ENCODE assay signal across 8 cellular contexts in the genomic region with DNA sequence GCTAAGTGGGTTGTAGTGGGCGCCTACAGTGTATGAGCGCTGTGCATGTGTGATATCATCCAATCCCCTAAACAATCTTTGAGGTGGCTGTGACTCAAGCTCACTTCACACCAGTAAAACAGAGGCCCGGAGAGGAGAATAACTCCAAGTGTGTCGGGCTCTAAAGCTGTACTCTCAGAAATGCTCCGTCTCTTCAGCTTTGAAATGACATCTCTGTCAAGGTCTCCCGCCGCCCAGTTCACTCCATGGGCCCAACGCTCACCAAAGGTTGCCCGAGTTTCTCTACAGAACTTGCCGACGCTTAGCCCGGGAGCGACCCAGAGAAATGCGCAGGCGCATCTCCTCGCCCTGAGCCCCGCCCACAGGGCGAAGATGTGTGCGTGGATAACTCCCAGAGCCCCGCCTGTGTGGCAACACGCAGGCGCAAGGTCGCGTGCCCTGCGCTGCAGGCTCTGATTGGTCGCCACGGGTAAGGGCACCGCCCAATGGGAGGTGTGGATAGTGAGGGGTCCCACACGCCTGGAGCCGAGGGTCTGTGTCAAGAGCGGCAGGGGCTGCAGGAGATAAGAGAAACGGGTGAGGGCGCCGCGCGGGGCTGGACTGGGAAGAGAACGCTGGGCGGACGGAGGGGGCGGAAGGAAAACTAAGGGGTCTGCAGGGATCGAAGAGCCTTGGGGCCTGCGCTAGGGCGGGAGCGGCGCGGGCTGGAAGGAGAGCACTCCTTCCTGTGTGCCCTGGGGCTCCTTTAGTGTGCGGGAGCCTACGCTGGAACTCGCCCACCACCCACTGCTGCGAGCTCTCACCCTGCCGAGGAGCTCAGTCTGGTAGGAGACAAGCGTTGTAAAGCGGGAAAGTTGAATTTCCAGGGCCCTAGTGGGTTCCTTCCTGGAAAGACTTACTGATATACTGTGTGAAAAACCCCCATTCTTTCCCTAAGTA. TPM values are rescaled to one million over a fixed set of nuclear protein-coding genes. Genes with fewer than 3 reads are reported as not detected.
A peak's percentile ranks its signal among the peaks of the same experiment; 100 is the strongest.
DNase-seq lines count a peak whose midpoint lies in the region; ATAC-seq and TF ChIP-seq lines count a peak whose summit lies in the region.

A gene with protein sequence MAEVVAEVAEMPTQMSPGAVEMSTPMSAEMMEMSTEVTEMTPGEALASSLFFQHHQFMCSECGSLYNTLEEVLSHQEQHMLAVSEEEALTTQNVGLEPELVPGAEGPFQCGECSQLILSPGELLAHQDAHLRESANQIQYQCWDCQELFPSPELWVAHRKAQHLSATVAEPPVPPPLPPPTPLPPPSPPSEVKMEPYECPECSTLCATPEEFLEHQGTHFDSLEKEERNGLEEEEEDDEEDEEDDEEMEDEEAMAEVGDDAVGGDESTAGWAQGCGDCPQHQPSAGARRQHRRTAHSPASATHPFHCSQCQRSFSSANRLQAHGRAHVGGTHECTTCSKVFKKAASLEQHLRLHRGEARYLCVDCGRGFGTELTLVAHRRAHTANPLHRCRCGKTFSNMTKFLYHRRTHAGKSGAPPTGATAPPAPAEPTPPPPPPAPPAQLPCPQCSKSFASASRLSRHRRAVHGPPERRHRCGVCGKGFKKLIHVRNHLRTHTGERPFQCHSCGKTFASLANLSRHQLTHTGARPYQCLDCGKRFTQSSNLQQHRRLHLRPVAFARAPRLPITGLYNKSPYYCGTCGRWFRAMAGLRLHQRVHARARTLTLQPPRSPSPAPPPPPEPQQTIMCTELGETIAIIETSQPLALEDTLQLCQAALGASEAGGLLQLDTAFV (plus strand): TSS at position 501 of the 939 bp plus-strand sequence. CDS start 4,092 bp downstream, outside the sequence.

- H3K4me3 Mint-ChIP-seq in activated CD4-positive, alpha-beta T cell treated with anti-CD3 and anti-CD28 coated beads, Interleukin-2, amount 10 ng/mL, durations not matched to agents 24 days and 14 days = peak within 1 kb of the TSS; percentile 96

- peak within 1 kb of the TSS; percentile 14 to 87 (median 78); a peak in 21 of 22 replicates for H3K27ac ChIP-seq in BLaER1 treated with 17β-estradiol and CSF1 and Interleukin-3, amounts not matched to agents 10 nM and 100 nM
- H3K27ac ChIP-seq in coronary artery = peak within 1 kb of the TSS; percentile 77 to 89

- H3K27ac Mint-ChIP-seq in activated CD4-positive, alpha-beta T cell treated with anti-CD3 and anti-CD28 coated beads, Interleukin-2, amount 10 ng/mL, durations not matched to agents 24 days and 14 days = peak within 1 kb of the TSS; percentile 94

- H3K4me1 Mint-ChIP-seq in activated CD4-positive, alpha-beta T cell treated with anti-CD3 and anti-CD28 coated beads, Interleukin-2, amount 10 ng/mL, durations not matched to agents 24 days and 14 days = peaks cover 50% of the 10 kb centered on the region

- no peaks in the 10 kb centered on the region for H3K9me3 Mint-ChIP-seq in activated CD4-positive, alpha-beta T cell treated with anti-CD3 and anti-CD28 coated beads, Interleukin-2, amount 10 ng/mL, durations not matched to agents 24 days and 14 days

- H4K20me1 ChIP-seq in BLaER1 treated with 17β-estradiol and CSF1 and Interleukin-3, amounts not matched to agents 10 nM and 100 nM = peaks cover 27 to 63% (median 53%) of the 10 kb centered on the region in 11 experiments; a peak in 21 of 22 replicates

- H3K36me3 Mint-ChIP-seq in activated CD4-positive, alpha-beta T cell treated with anti-CD3 and anti-CD28 coated beads, Interleukin-2, amount 10 ng/mL, durations not matched to agents 24 days and 14 days (ENCODE audit: low read depth) = peaks cover 36% of the 10 kb centered on the region

- TF ChIP-seq CTCF in coronary artery (IDR thresholded peaks at IDR 0.05) = no peak

- peak within 1 kb of the TSS; percentile 91 to 100 (median 98) for H3K4me2 ChIP-seq in BLaER1 treated with 17β-estradiol and CSF1 and Interleukin-3, amounts not matched to agents 10 nM and 100 nM

- H3K27me3 Mint-ChIP-seq in activated CD4-positive, alpha-beta T cell treated with anti-CD3 and anti-CD28 coated beads, Interleukin-2, amount 10 ng/mL, durations not matched to agents 24 days and 14 days = peaks cover 2% of the 10 kb centered on the region

- peaks cover 50 to 61% (median 53%) of the 10 kb centered on the region in 10 experiments for H3K4me1 ChIP-seq in BLaER1 treated with 17β-estradiol and CSF1 and Interleukin-3, amounts not matched to agents 10 nM and 100 nM

- H3K27me3 ChIP-seq in BLaER1 treated with 17β-estradiol and CSF1 and Interleukin-3, amounts not matched to agents 10 nM and 100 nM = no peaks in the 10 kb centered on the region

- intact Hi-C loops in activated CD4-positive, alpha-beta T cell treated with anti-CD3 and anti-CD28 coated beads, Interleukin-2, amount 10 ng/mL, durations not matched to agents 24 days and 14 days (cut with micrococcal nuclease) = loop anchor here (1.0 to 2.0 kb wide), 3 partner anchors 21 to 63 kb away; a partner anchor contains a TSS
- intact Hi-C loops in left colon (cut with DNase I, micrococcal nuclease) = no loop called here

- H3K9me3 ChIP-seq in BLaER1 treated with 17β-estradiol and CSF1 and Interleukin-3, amounts not matched to agents 10 nM and 100 nM (replicated peaks in 1 of 11) = no peaks in the 10 kb centered on the region

- ATAC-seq in GM19351 (IDR thresholded peaks at IDR 0.05; ENCODE audit: unreplicated experiment) (peak; percentile 73), HG03520 (IDR thresholded peaks at IDR 0.05; ENCODE audit: unreplicated experiment) (peak; percentile 60), left colon (peak; percentile 81)

- H3K9ac ChIP-seq in BLaER1 treated with 17β-estradiol and CSF1 and Interleukin-3, amounts not matched to agents 10 nM and 100 nM = peak within 1 kb of the TSS; percentile 81 to 94 (median 86)

- peaks cover 23 to 46% (median 32%) of the 10 kb centered on the region in 11 experiments for H3K36me3 ChIP-seq in BLaER1 treated with 17β-estradiol and CSF1 and Interleukin-3, amounts not matched to agents 10 nM and 100 nM

- peak within 1 kb of the TSS; percentile 75 to 92 (median 84) for H3K4me3 ChIP-seq in BLaER1 treated with 17β-estradiol and CSF1 and Interleukin-3, amounts not matched to agents 10 nM and 100 nM
- peak within 1 kb of the TSS; percentile 78 for H3K4me3 ChIP-seq in coronary artery

- DNase-seq in NCI-H69 (lab: John Stamatoyannopoulos, UW) (peak; percentile 99), coronary artery (ENCODE audit: low spot score) (peak; percentile 98), left colon (peak; percentile 98)
- peak; percentile 100 for DNase-seq in activated CD4-positive, alpha-beta T cell treated with anti-CD3 and anti-CD28 coated beads, Interleukin-2, amount 10 ng/mL, durations not matched to agents 24 days and 14 days
- peak; percentile 93 for DNase-seq in stimulated activated CD4-positive, alpha-beta T cell treated with anti-CD3 and anti-CD28 coated beads, Interleukin-1b, Interleukin-23, amount 100 ng/mL, for 4 hours (ENCODE audit: low read depth in 2 of 2)

RNA-seq across cellular contexts. Expression of the gene that starts here (rescaled TPM):
- 19.0 and 20.1 TPM in 2 replicates for total RNA-seq in activated CD4-positive, alpha-beta T cell treated with anti-CD3 and anti-CD28 coated beads, Interleukin-2, amount 10 ng/mL, durations not matched to agents 24 days and 14 days
- 1 to 10 TPM; 8.1 to 8.7 TPM for total RNA-seq in left colon

Comparison
In these comparisons a context has a peak if more than half of its experiments do, and no peak if none do; other contexts are left out.
1. Peak in every context shown above with its lines: DNase-seq, ATAC-seq, H3K4me3 ChIP-seq and H3K27ac ChIP-seq.